7 cellular contexts compared by ENCODE assay signal in the genomic region with DNA sequence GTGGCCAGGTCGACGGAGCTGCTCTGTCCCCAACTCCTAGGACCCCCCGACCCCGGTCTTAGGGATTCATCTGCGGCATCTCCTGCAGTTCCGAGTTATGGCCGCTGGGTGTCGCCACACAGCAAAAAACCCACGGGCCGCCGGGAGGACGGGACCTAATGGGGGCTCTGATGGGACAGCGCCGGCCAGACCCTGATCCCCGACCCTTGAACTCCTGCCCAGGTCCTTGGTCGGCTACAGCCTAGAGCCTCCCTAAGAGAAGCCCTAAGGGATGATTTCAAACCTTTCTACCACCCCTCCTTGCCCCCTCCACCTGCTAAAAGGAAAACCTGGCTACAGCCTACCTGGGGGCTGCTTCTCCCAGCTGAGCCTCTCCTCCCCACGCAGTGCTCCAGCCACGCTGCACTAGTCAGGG. TPM values are rescaled to one million over a fixed set of nuclear protein-coding genes. Genes with fewer than 3 reads are reported as not detected.
A peak's percentile ranks its signal among the peaks of the same experiment; 100 is the strongest.
DNase-seq lines count a peak whose midpoint lies in the region; ATAC-seq, FAIRE-seq and TF ChIP-seq lines count a peak whose summit lies in the region.

No MANE protein-coding gene starts in this region.

- no peak for ATAC-seq in GM19395 (IDR thresholded peaks at IDR 0.05; ENCODE audit: unreplicated experiment)

- no peak overlapping the region for H2AFZ ChIP-seq in OCI-LY1 (ENCODE audit: low read length)

- intact Hi-C loops in head of caudate nucleus (cut with DNase I) = loop anchor here (5.0 kb wide), 1 partner anchor 35 kb away; no protein-coding TSS in a partner anchor

- peak; percentile 68 for FAIRE-seq in GM12891 (lab: Jason Lieb, UNC)
- no peak for FAIRE-seq in small intestine (lab: Jason Lieb, UNC)

- H3K4me1 ChIP-seq in OCI-LY1 (ENCODE audit: insufficient read depth, low read length, severe bottlenecking) (no peaks in the 10 kb centered on the region), small intestine (ENCODE audit: control insufficient read depth in 2 of 2, insufficient read depth in 1 of 2, low read depth in 1 of 2, low read length in 1 of 2) (no peaks in the 10 kb centered on the region)

- H3K27me3 ChIP-seq in OCI-LY1 (ENCODE audit: insufficient read depth, low read length) (no peaks in the 10 kb centered on the region), small intestine (ENCODE audit: control insufficient read depth in 2 of 2, insufficient read depth in 2 of 2, low read length in 2 of 2) (no peaks in the 10 kb centered on the region)

- TF ChIP-seq POLR2A in GM12891 (IDR thresholded peaks at IDR 0.05; ENCODE audit: low read depth, low read length) = no peak

- H3K4me2 ChIP-seq in OCI-LY1 (ENCODE audit: low read length) = no peak overlapping the region

- no peak overlapping the region for H3K9ac ChIP-seq in OCI-LY1 (ENCODE audit: low read length)

- H3K27ac ChIP-seq in OCI-LY1 (ENCODE audit: low read depth, low read length, poor library complexity, severe bottlenecking) (no peak overlapping the region), small intestine (ENCODE audit: low read depth in 1 of 2, low read length in 1 of 2) (no peak overlapping the region)

- DNase-seq in GM12891 (ENCODE audit: insufficient read length, low spot score) (peak; percentile 68), head of caudate nucleus (peak in 39 of 42 donors; percentile 32 to 83 (median 65)), small intestine (peak; percentile 18), NCI-H524 treated with DMSO at 0.1 percent for 48 hours (lab: John Stamatoyannopoulos, UW) (no peak)
- DNase-seq in activated T-helper 9 cell treated with anti-CD3 and anti-CD28 coated beads, Interleukin-2, amount 50 U/mL, for 16 hours (ENCODE audit: low read depth) = peak; percentile 30

- no peaks in the 10 kb centered on the region for H3K9me2 ChIP-seq in OCI-LY1 (ENCODE audit: low read depth, low read length)

- TF ChIP-seq CTCF in OCI-LY1 (IDR thresholded peaks at IDR 0.05; ENCODE audit: low read length) = peak; percentile 93

- H3K36me3 ChIP-seq in OCI-LY1 (ENCODE audit: insufficient read depth, low read length) = no peaks in the 10 kb centered on the region; the same call in 1 of the 2 replicates
- H3K36me3 ChIP-seq in small intestine (ENCODE audit: control insufficient read depth in 2 of 2, insufficient read depth in 2 of 2, low read length in 2 of 2) = no peaks in the 10 kb centered on the region

- H3K9me3 ChIP-seq in OCI-LY1 (ENCODE audit: low read length) (no peaks in the 10 kb centered on the region), small intestine (ENCODE audit: control insufficient read depth, low read depth) (no peaks in the 10 kb centered on the region)

- H3K4me3 ChIP-seq in OCI-LY1 (ENCODE audit: low read depth, low read length, poor library complexity, severe bottlenecking) = no peak overlapping the region
- H3K4me3 ChIP-seq in small intestine (ENCODE audit: low read depth in 1 of 2, low read length in 2 of 2) = no peak overlapping the region

- 0 to 4% (median 1%) methylated on average over 18 of the region's 18 CpGs for WGBS in small intestine, 3 donors

- no peaks in the 10 kb centered on the region for H3K79me2 ChIP-seq in OCI-LY1 (ENCODE audit: insufficient read depth, low read length)

- H4K20me1 ChIP-seq in OCI-LY1 (ENCODE audit: insufficient read depth, low read length) = no peaks in the 10 kb centered on the region

- H3F3A ChIP-seq in OCI-LY1 (ENCODE audit: insufficient read depth, low read length) = no peaks in the 10 kb centered on the region

TF ChIP-seq in GM12891, 5 proteins besides CTCF, POLR2A, EP300 and RAD21:
- TF ChIP-seq SPI1 (IDR thresholded peaks at IDR 0.05; ENCODE audit: low read depth, low read length) (no peak), POLR2AphosphoS5 (IDR thresholded peaks at IDR 0.05; ENCODE audit: low read depth, low read length) (no peak), POU2F2 (IDR thresholded peaks at IDR 0.05; ENCODE audit: low read depth, low read length) (no peak), PAX5 (IDR thresholded peaks at IDR 0.05; ENCODE audit: insufficient read depth, low read length, severe bottlenecking) (no peak), TAF1 (IDR thresholded peaks at IDR 0.05; ENCODE audit: low read depth, low read length) (no peak)

RNA-seq across cellular contexts. Expression of a gene that starts 30.8 kb away (rescaled TPM):
- not detected for polyA plus RNA-seq in GM12891 (2012; ENCODE audit: low read depth, missing spikeins)
- 1 to 10 TPM in 1 of 3 donors, under 1 TPM in 1, not detected in 1; 0.22 to 2.6 TPM for polyA plus RNA-seq in small intestine

RNA-seq across cellular contexts. Expression of a gene that starts 47.8 kb away (rescaled TPM):
- 44.5 TPM for polyA plus RNA-seq in GM12891 (2012; ENCODE audit: low read depth, missing spikeins)
- 10 to 100 TPM; 43.9 to 63.0 (median 59.5) TPM for polyA plus RNA-seq in small intestine

RNA-seq across cellular contexts. Expression of a gene that starts 48.0 kb away (rescaled TPM):
- 47.3 TPM for polyA plus RNA-seq in GM12891 (2012; ENCODE audit: low read depth, missing spikeins)
- 10 to 100 TPM; 30.3 to 56.4 (median 39.1) TPM for polyA plus RNA-seq in small intestine
